In genomic region chr18:40079786-40080185, GRCh38 we compare ENCODE assay signal across 20 cellular contexts.
"Had no signal": no experiment of that assay in that cellular context is flagged by ENCODE, and none has a peak within 500 bp of the region (broad histone marks: within the 10 kb centered on the region; RNA-seq: fewer than 3 reads in every experiment).

No MANE protein-coding gene starts in this region.

- H3K27ac Mint-ChIP-seq: endodermal cell; naive thymus-derived CD4-positive, alpha-beta T cell; stimulated activated naive B cell treated with anti-CD40 and anti-IgM and Interleukin-4, amounts not matched to agents 10 μg/mL and 1 μg/mL and 100 μg/mL, for 72 hours; stimulated activated naive CD8-positive, alpha-beta T cell treated with anti-CD3 and anti-CD28 coated beads, Interleukin-15, amount 100 ng/mL, for 72 hours had no signal

- H3K27me3 Mint-ChIP-seq: naive thymus-derived CD4-positive, alpha-beta T cell; stimulated activated naive B cell treated with anti-CD40 and anti-IgM and Interleukin-4, amounts not matched to agents 10 μg/mL and 1 μg/mL and 100 μg/mL, for 72 hours; stimulated activated naive CD8-positive, alpha-beta T cell treated with anti-CD3 and anti-CD28 coated beads, Interleukin-15, amount 100 ng/mL, for 72 hours had no signal

- H3K36me3 Mint-ChIP-seq: naive thymus-derived CD4-positive, alpha-beta T cell; stimulated activated naive B cell treated with anti-CD40 and anti-IgM and Interleukin-4, amounts not matched to agents 10 μg/mL and 1 μg/mL and 100 μg/mL, for 72 hours had no signal

- FAIRE-seq: endothelial cell of umbilical vein had no signal

- H3K9me3 Mint-ChIP-seq: endodermal cell; stimulated activated naive CD8-positive, alpha-beta T cell treated with anti-CD3 and anti-CD28 coated beads, Interleukin-15, amount 100 ng/mL, for 72 hours had no signal

- H3K4me1 Mint-ChIP-seq: naive thymus-derived CD4-positive, alpha-beta T cell; stimulated activated naive B cell treated with anti-CD40 and anti-IgM and Interleukin-4, amounts not matched to agents 10 μg/mL and 1 μg/mL and 100 μg/mL, for 72 hours; stimulated activated naive CD8-positive, alpha-beta T cell treated with anti-CD3 and anti-CD28 coated beads, Interleukin-15, amount 100 ng/mL, for 72 hours had no signal

- H3K9me3 ChIP-seq: ovary, testis, tibial nerve, upper lobe of right lung, vagina had no signal

- H3K27me3 ChIP-seq: ovary, testis, tibial nerve, upper lobe of right lung, vagina had no signal

- H3K4me3 ChIP-seq: coronary artery, ovary, testis, tibial nerve, upper lobe of right lung, vagina had no signal

- H3K36me3 ChIP-seq: ovary, tibial nerve, upper lobe of right lung, vagina had no signal

- H3K4me1 ChIP-seq: foreskin keratinocyte, testis, tibial nerve, upper lobe of right lung, vagina had no signal

- H3K4me3 Mint-ChIP-seq: endodermal cell; naive thymus-derived CD4-positive, alpha-beta T cell; stimulated activated naive B cell treated with anti-CD40 and anti-IgM and Interleukin-4, amounts not matched to agents 10 μg/mL and 1 μg/mL and 100 μg/mL, for 72 hours; stimulated activated naive CD8-positive, alpha-beta T cell treated with anti-CD3 and anti-CD28 coated beads, Interleukin-15, amount 100 ng/mL, for 72 hours had no signal

- DNase-seq: effector CD4-positive, alpha-beta T cell; endodermal cell; erythroblast; foreskin keratinocyte; kidney glomerular epithelial cell; mesendoderm; naive thymus-derived CD4-positive, alpha-beta T cell; nucleus accumbens; ovary; right cardiac atrium; stimulated activated CD4-positive, alpha-beta T cell treated with anti-CD3 and anti-CD28 coated beads, Interleukin-2, amount 100 ng/mL, for 24 hours; stimulated activated CD4-positive, alpha-beta T cell treated with anti-CD3 and anti-CD28 coated beads, Interleukin-4, amount 100 ng/mL, for 4 hours; stimulated activated naive B cell treated with anti-CD40 and anti-IgM and Interleukin-4, amounts not matched to agents 10 μg/mL and 1 μg/mL and 100 μg/mL, for 72 hours; stimulated activated naive CD8-positive, alpha-beta T cell treated with anti-CD3 and anti-CD28 coated beads, Interleukin-15, amount 100 ng/mL, for 72 hours; testis; upper lobe of right lung had no signal

- H3K27ac ChIP-seq: coronary artery, foreskin keratinocyte, ovary, testis, tibial nerve, upper lobe of right lung, vagina had no signal
